In the genomic region with DNA sequence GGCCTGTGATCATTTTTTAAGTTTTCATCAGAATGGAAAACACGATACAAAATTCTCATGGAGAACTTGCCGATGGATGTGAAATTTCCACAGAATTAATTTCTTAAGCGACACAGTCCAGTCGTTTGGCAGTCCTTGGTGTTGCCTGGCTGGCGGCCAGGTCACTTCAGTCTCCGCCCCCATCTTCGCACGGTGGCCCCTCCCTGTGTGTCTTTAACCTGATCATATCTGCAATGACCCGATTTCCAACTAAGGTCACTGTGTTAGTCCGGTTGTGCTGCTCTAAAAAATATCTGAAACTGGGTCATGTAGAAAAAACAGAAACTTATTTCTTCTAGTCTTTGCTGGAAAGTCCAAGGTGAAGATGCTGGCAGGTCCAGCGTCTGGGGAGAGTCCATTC, we compare ENCODE assay signal across 13 cellular contexts. TPM values are rescaled to one million over a fixed set of nuclear protein-coding genes. Genes with fewer than 3 reads are reported as not detected.
DNase-seq lines count a peak whose midpoint lies in the region; ATAC-seq and TF ChIP-seq lines count a peak whose summit lies in the region.
"Had no signal": no experiment of that assay in that cellular context is flagged by ENCODE, and none has a peak within 500 bp of the region (broad histone marks: within the 10 kb centered on the region; RNA-seq: fewer than 3 reads in every experiment).

No MANE protein-coding gene starts in this region.

- no peak overlapping the region for H3K18ac ChIP-seq in trophoblast cell (ENCODE audit: low read length)

- H3K36me3 ChIP-seq in trophoblast cell (ENCODE audit: control insufficient read depth in 1 of 2, insufficient read depth in 2 of 2, low read length in 2 of 2) = no peaks in the 10 kb centered on the region
- no peaks in the 10 kb centered on the region for H3K36me3 ChIP-seq in spleen
- H3K36me3 ChIP-seq: BLaER1 treated with 17β-estradiol and CSF1 and Interleukin-3, amounts not matched to agents 10 nM and 100 nM had no signal

- TF ChIP-seq POLR2A in spleen (IDR thresholded peaks at IDR 0.05) = no peak

- no peak overlapping the region for H3K4me3 ChIP-seq in trophoblast cell (ENCODE audit: low read depth, low read length)
- H3K4me3 ChIP-seq in spleen = no peak overlapping the region
- H3K4me3 ChIP-seq: BLaER1 treated with 17β-estradiol and CSF1 and Interleukin-3, amounts not matched to agents 10 nM and 100 nM had no signal

- no peak overlapping the region for H4K12ac ChIP-seq in trophoblast cell (ENCODE audit: low read depth, low read length)

- TF ChIP-seq CTCF in spleen (IDR thresholded peaks at IDR 0.05 in 8 of 11, conservative IDR thresholded peaks at IDR 0.05 in 3 of 11) (no peak), GM20000 (IDR thresholded peaks at IDR 0.05; ENCODE audit: extremely low read depth, missing control alignments) (no peak)

- no peak overlapping the region for H2BK120ac ChIP-seq in trophoblast cell (ENCODE audit: insufficient read depth, low read length, poor library complexity)

- H3K27ac ChIP-seq in trophoblast cell (ENCODE audit: low read depth, low read length) (no peak overlapping the region), spleen (no peak overlapping the region)
- H3K27ac ChIP-seq: BLaER1 treated with 17β-estradiol and CSF1 and Interleukin-3, amounts not matched to agents 10 nM and 100 nM had no signal

- no peak overlapping the region for H4K8ac ChIP-seq in trophoblast cell (ENCODE audit: low read depth, low read length)

- no peak overlapping the region for H2AFZ ChIP-seq in trophoblast cell (ENCODE audit: insufficient read depth, low read length, poor library complexity)

- peak overlapping the region; percentile 28 for H4K91ac ChIP-seq in trophoblast cell (ENCODE audit: low read depth, low read length)

- no peaks in the 10 kb centered on the region for H3K79me2 ChIP-seq in trophoblast cell (ENCODE audit: control insufficient read depth, insufficient read depth, low read length, poor library complexity)

- no peak overlapping the region for H3K9ac ChIP-seq in trophoblast cell (ENCODE audit: low read length)
- H3K9ac ChIP-seq: BLaER1 treated with 17β-estradiol and CSF1 and Interleukin-3, amounts not matched to agents 10 nM and 100 nM had no signal

- no peak overlapping the region for H2AK5ac ChIP-seq in trophoblast cell (ENCODE audit: low read length)

- H3K23ac ChIP-seq in trophoblast cell (ENCODE audit: low read length) = no peak overlapping the region

- no peak overlapping the region for H3K4me2 ChIP-seq in trophoblast cell (ENCODE audit: low read length)
- H3K4me2 ChIP-seq: BLaER1 treated with 17β-estradiol and CSF1 and Interleukin-3, amounts not matched to agents 10 nM and 100 nM had no signal

- no peak for ATAC-seq in left cardiac atrium
- no peak for ATAC-seq in Right ventricle myocardium inferior
- peak; percentile 21 for ATAC-seq in left ventricle myocardium superior
- ATAC-seq: CD8-positive, alpha-beta T cell had no signal

- H3K4ac ChIP-seq in trophoblast cell (ENCODE audit: low read depth, low read length) = no peak overlapping the region

- DNase-seq in left cardiac atrium (peak; percentile 54), Right ventricle myocardium inferior (ENCODE audit: missing footprints) (no peak), left ventricle myocardium superior (peak; percentile 62), trophoblast cell (no peak), spleen (no peak), NCI-H146 (lab: John Stamatoyannopoulos, UW) (no peak), GM20000 (ENCODE audit: low spot score) (no peak)
- DNase-seq: Calu3; CD8-positive, alpha-beta T cell; DMS79 treated with DMSO at 0.1 percent for 48 hours; GF-D8; H9 had no signal

- no peak overlapping the region for H3K14ac ChIP-seq in trophoblast cell (ENCODE audit: low read length)

- peaks cover 2% of the 10 kb centered on the region for H3K79me1 ChIP-seq in trophoblast cell (ENCODE audit: low read length)

- no peak overlapping the region for H2BK12ac ChIP-seq in trophoblast cell (ENCODE audit: low read length)

- no peaks in the 10 kb centered on the region for H3K9me3 ChIP-seq in trophoblast cell (ENCODE audit: insufficient read depth, low read depth, low read length)
- no peaks in the 10 kb centered on the region for H3K9me3 ChIP-seq in spleen
- H3K9me3 ChIP-seq: BLaER1 treated with 17β-estradiol and CSF1 and Interleukin-3, amounts not matched to agents 10 nM and 100 nM had no signal

- no peak overlapping the region for H2BK5ac ChIP-seq in trophoblast cell (ENCODE audit: low read depth, low read length, poor library complexity)

- no peaks in the 10 kb centered on the region for H3K27me3 ChIP-seq in trophoblast cell (ENCODE audit: insufficient read depth, low read length)
- H3K27me3 ChIP-seq in spleen (replicated peaks in 1 of 7) = no peaks in the 10 kb centered on the region
- H3K27me3 ChIP-seq: BLaER1 treated with 17β-estradiol and CSF1 and Interleukin-3, amounts not matched to agents 10 nM and 100 nM had no signal

- H3K4me1 ChIP-seq in trophoblast cell (ENCODE audit: control insufficient read depth in 1 of 2, insufficient read depth in 2 of 2, low read length in 2 of 2) = peaks cover 10 to 17% of the 10 kb centered on the region in 2 experiments
- H3K4me1 ChIP-seq in spleen = peaks cover 0 to 13% (median 4%) of the 10 kb centered on the region in 6 donors

- WGBS in trophoblast cell (ENCODE audit: extremely low coverage, insufficient coverage, insufficient read length) = no CpG with 5 or more reads among the region's 11 CpGs
- WGBS in spleen, 5 donors = 63 to 75% (median 70%) methylated on average over 11 of the region's 11 CpGs

- intact Hi-C loops in left cardiac atrium (cut with DNase I) = no loop called here
- intact Hi-C loops in Right ventricle myocardium inferior (cut with DNase I) = no loop called here
- intact Hi-C loops in left ventricle myocardium superior (cut with micrococcal nuclease) = no loop called here
- intact Hi-C loops in spleen (cut with DNase I; ENCODE audit: low total_unique reads) = no loop called here

RNA-seq across cellular contexts. Expression of gene COPS8, which starts 44.5 kb away (rescaled TPM):
- total RNA-seq in left cardiac atrium (10 to 100 TPM; 66.4 to 77.3 TPM), Right ventricle myocardium inferior (86.9 TPM), left ventricle myocardium superior (90.7 TPM), spleen (10 to 100 TPM; 26.9 to 67.9 (median 32.8) TPM)
- 29.9 and 33.6 TPM in 2 replicates for polyA plus RNA-seq in trophoblast cell (2013)
- 10 to 100 TPM; 21.3 to 30.6 (median 29.6) TPM for polyA plus RNA-seq in spleen

Comparison
In these comparisons a context has a peak if more than half of its experiments do, and no peak if none do; other contexts are left out.
1. DNase-seq: peak in left cardiac atrium (single experiment) and left ventricle myocardium superior (single experiment); none in Right ventricle myocardium inferior (single experiment), trophoblast cell (0 of 2), spleen (single experiment), NCI-H146 (single experiment) and GM20000 (single experiment).